In the genomic region with DNA sequence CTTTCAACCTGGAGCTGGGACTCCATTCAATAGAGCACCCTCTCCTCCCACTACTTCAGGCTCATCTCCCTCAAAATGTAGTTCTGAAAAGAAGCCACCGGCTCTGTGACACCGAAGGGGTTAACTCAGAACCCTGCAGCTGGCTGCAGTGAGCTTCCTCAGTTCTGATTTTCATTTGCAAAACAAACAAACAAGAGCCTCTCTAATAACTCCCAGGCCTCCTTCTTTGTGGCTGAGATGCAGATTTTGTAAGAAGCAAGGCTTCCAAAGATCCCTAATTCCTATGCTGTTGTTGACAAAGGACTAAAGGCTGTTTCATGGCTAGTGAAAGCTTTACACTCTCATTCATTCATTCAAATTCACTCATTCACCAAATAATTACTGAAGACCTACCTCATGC, we compare ENCODE assay signal across 27 cellular contexts.
"Had no signal": no experiment of that assay in that cellular context is flagged by ENCODE, and none has a peak within 500 bp of the region (broad histone marks: within the 10 kb centered on the region; RNA-seq: fewer than 3 reads in every experiment).

No MANE protein-coding gene starts in this region.

- ATAC-seq: esophagus mucosa; gastroesophageal sphincter; heart left ventricle; left ventricle myocardium superior; lower lobe of right lung; naive thymus-derived CD4-positive, alpha-beta T cell; sciatic nerve; stimulated activated naive CD8-positive, alpha-beta T cell treated with anti-CD3 and anti-CD28 coated beads, Interleukin-15, amount 100 ng/mL, for 72 hours; upper lobe of right lung had no signal

- H3K27ac Mint-ChIP-seq: memory B cell; naive thymus-derived CD4-positive, alpha-beta T cell; neural progenitor cell; stimulated activated naive CD8-positive, alpha-beta T cell treated with anti-CD3 and anti-CD28 coated beads, Interleukin-15, amount 100 ng/mL, for 72 hours had no signal

- H3K36me3 Mint-ChIP-seq: neural progenitor cell had no signal

- DNase-seq: dorsolateral prefrontal cortex; effector CD4-positive, alpha-beta T cell; heart left ventricle; left ventricle myocardium superior; lower lobe of right lung; naive thymus-derived CD4-positive, alpha-beta T cell; stimulated activated CD4-positive, alpha-beta T cell treated with anti-CD3 and anti-CD28 coated beads, Interleukin-12 subunit alpha, Interleukin-12 subunit beta, amount 100 ng/mL, for 4 hours; stimulated activated CD4-positive, alpha-beta T cell treated with anti-CD3 and anti-CD28 coated beads, Interleukin-1b, Interleukin-23, amount 100 ng/mL, for 48 hours; stimulated activated CD4-positive, alpha-beta T cell treated with anti-CD3 and anti-CD28 coated beads, Interleukin-4, amount 100 ng/mL, for 1 hour; stimulated activated CD8-positive, alpha-beta memory T cell treated with anti-CD3 and anti-CD28 coated beads, Interleukin-4, amount 100 ng/mL, for 48 hours; stimulated activated naive CD4-positive, alpha-beta T cell; stimulated activated naive CD8-positive, alpha-beta T cell treated with anti-CD3 and anti-CD28 coated beads, Interleukin-15, amount 100 ng/mL, for 72 hours; transverse colon; upper lobe of right lung; uterus had no signal

- H3K9me3 ChIP-seq: lower lobe of right lung, prostate gland, upper lobe of right lung had no signal

- H3K36me3 ChIP-seq: gastroesophageal sphincter, heart left ventricle, lower lobe of right lung, neural progenitor cell, prostate gland, right atrium auricular region, suprapubic skin, transverse colon, upper lobe of right lung, uterus had no signal

- H3K4me3 ChIP-seq: dorsolateral prefrontal cortex, gastroesophageal sphincter, heart left ventricle, hepatocyte, lower lobe of right lung, neural progenitor cell, prostate gland, right atrium auricular region, smooth muscle cell, suprapubic skin, transverse colon, upper lobe of right lung, uterus had no signal

- H3K27me3 ChIP-seq: hepatocyte, neural progenitor cell, right atrium auricular region, suprapubic skin, transverse colon, upper lobe of right lung, uterus had no signal

- H3K4me3 Mint-ChIP-seq: memory B cell; naive thymus-derived CD4-positive, alpha-beta T cell; nephron; neural progenitor cell; stimulated activated naive CD8-positive, alpha-beta T cell treated with anti-CD3 and anti-CD28 coated beads, Interleukin-15, amount 100 ng/mL, for 72 hours had no signal

- H3K4me1 Mint-ChIP-seq: memory B cell; naive thymus-derived CD4-positive, alpha-beta T cell; neural progenitor cell; stimulated activated naive CD8-positive, alpha-beta T cell treated with anti-CD3 and anti-CD28 coated beads, Interleukin-15, amount 100 ng/mL, for 72 hours had no signal

- H3K4me1 ChIP-seq: lower lobe of right lung, neural progenitor cell, prostate gland, right atrium auricular region, suprapubic skin, transverse colon, upper lobe of right lung, uterus had no signal

- H3K27ac ChIP-seq: dorsolateral prefrontal cortex, epithelial cell of prostate, gastroesophageal sphincter, heart left ventricle, hepatocyte, lower lobe of right lung, neural progenitor cell, prostate gland, right atrium auricular region, suprapubic skin, transverse colon, upper lobe of right lung, uterus had no signal
